In genomic region chr1:11979818-11980675, GRCh38 we compare ENCODE assay signal across 1 cellular context.
TF ChIP-seq lines count a peak whose summit lies in the region.

MFN2 (plus strand) TSS chr1:11980444; CDS start chr1:11989169, 8,725 bp downstream.

TF ChIP-seq in GM12878, 131 proteins besides CTCF, POLR2A, EP300 and RAD21 (continued from another document and continues in another):
- TF ChIP-seq, protein P1, sequence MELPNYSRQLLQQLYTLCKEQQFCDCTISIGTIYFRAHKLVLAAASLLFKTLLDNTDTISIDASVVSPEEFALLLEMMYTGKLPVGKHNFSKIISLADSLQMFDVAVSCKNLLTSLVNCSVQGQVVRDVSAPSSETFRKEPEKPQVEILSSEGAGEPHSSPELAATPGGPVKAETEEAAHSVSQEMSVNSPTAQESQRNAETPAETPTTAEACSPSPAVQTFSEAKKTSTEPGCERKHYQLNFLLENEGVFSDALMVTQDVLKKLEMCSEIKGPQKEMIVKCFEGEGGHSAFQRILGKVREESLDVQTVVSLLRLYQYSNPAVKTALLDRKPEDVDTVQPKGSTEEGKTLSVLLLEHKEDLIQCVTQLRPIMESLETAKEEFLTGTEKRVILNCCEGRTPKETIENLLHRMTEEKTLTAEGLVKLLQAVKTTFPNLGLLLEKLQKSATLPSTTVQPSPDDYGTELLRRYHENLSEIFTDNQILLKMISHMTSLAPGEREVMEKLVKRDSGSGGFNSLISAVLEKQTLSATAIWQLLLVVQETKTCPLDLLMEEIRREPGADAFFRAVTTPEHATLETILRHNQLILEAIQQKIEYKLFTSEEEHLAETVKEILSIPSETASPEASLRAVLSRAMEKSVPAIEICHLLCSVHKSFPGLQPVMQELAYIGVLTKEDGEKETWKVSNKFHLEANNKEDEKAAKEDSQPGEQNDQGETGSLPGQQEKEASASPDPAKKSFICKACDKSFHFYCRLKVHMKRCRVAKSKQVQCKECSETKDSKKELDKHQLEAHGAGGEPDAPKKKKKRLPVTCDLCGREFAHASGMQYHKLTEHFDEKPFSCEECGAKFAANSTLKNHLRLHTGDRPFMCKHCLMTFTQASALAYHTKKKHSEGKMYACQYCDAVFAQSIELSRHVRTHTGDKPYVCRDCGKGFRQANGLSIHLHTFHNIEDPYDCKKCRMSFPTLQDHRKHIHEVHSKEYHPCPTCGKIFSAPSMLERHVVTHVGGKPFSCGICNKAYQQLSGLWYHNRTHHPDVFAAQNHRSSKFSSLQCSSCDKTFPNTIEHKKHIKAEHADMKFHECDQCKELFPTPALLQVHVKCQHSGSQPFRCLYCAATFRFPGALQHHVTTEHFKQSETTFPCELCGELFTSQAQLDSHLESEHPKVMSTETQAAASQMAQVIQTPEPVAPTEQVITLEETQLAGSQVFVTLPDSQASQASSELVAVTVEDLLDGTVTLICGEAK (IDR thresholded peaks at IDR 0.05; ENCODE audit: borderline replicate concordance) = peak; percentile 33; the same call in 1 of the 2 replicates
- TF ChIP-seq NR2C1 (IDR thresholded peaks at IDR 0.05) (peak; percentile 91), BMI1 (IDR thresholded peaks at IDR 0.05; ENCODE audit: borderline replicate concordance) (no peak), RELB (IDR thresholded peaks at IDR 0.05; ENCODE audit: low read depth) (peak; percentile 97), CHD4 (IDR thresholded peaks at IDR 0.05) (no peak), ETV6 (conservative IDR thresholded peaks at IDR 0.05 in 1 of 2, IDR thresholded peaks at IDR 0.05 in 1 of 2; ENCODE audit: borderline replicate concordance in 1 of 2, low read depth in 1 of 2) (no peak), MXI1 (IDR thresholded peaks at IDR 0.05; ENCODE audit: low read depth, low read length) (peak; percentile 11; the same call in 1 of the 2 replicates), SUPT20H (IDR thresholded peaks at IDR 0.05; ENCODE audit: borderline replicate concordance, control insufficient read depth, low read depth, low read length) (no peak), POLR2AphosphoS5 (IDR thresholded peaks at IDR 0.05; ENCODE audit: low read length) (peak; percentile 70; the same call in 1 of the 2 replicates), BHLHE40 (IDR thresholded peaks at IDR 0.05; ENCODE audit: borderline replicate concordance in 1 of 2, low read depth in 2 of 2, low read length in 1 of 2) (peak in 1 of 2 experiments; percentile 56; a peak in 1 of 4 replicates), CEBPB (IDR thresholded peaks at IDR 0.05; ENCODE audit: borderline replicate concordance in 1 of 2, low read depth in 2 of 2, low read length in 2 of 2) (no peak), ATF3 (IDR thresholded peaks at IDR 0.05; ENCODE audit: borderline replicate concordance, extremely low read depth, low read depth, low read length) (peak; percentile 69; the same call in 1 of the 2 replicates), ZNF274 (IDR thresholded peaks at IDR 0.05; ENCODE audit: insufficient read depth, insufficient read length) (no peak), NFIC (IDR thresholded peaks at IDR 0.05; ENCODE audit: low read depth, low read length) (no peak), SMARCA5 (IDR thresholded peaks at IDR 0.05) (0 out of 2 replicates have a peak, but pooled peaks have one; percentile 25), ASH2L (IDR thresholded peaks at IDR 0.05; ENCODE audit: borderline replicate concordance, low read depth) (peak; percentile 56; the same call in 1 of the 2 replicates), RB1 (IDR thresholded peaks at IDR 0.05; ENCODE audit: borderline replicate concordance) (peak; percentile 85; the same call in 1 of the 2 replicates), PML (IDR thresholded peaks at IDR 0.05; ENCODE audit: low read length) (no peak), LARP7 (IDR thresholded peaks at IDR 0.05) (peak; percentile 72; the same call in 1 of the 2 replicates), ZBED1 (IDR thresholded peaks at IDR 0.05; ENCODE audit: borderline replicate concordance) (no peak), CHD1 (IDR thresholded peaks at IDR 0.05; ENCODE audit: low read depth, low read length) (no peak), SIN3A (IDR thresholded peaks at IDR 0.05; ENCODE audit: low read depth, low read length) (peak; percentile 94), KAT2A (conservative IDR thresholded peaks at IDR 0.05; ENCODE audit: control insufficient read depth, low read depth, low read length) (no peak), SMC3 (IDR thresholded peaks at IDR 0.05; ENCODE audit: borderline replicate concordance, low read length) (no peak), CREM (IDR thresholded peaks at IDR 0.05; ENCODE audit: low read depth) (peak; percentile 100), TBL1XR1 (IDR thresholded peaks at IDR 0.05; ENCODE audit: low read depth, low read length) (no peak), IKZF1 (conservative IDR thresholded peaks at IDR 0.05) (peak; percentile 96), REST (IDR thresholded peaks at IDR 0.05; ENCODE audit: low read depth, low read length) (no peak), RBBP5 (conservative IDR thresholded peaks at IDR 0.05) (no peak)
- TF ChIP-seq, protein P2, sequence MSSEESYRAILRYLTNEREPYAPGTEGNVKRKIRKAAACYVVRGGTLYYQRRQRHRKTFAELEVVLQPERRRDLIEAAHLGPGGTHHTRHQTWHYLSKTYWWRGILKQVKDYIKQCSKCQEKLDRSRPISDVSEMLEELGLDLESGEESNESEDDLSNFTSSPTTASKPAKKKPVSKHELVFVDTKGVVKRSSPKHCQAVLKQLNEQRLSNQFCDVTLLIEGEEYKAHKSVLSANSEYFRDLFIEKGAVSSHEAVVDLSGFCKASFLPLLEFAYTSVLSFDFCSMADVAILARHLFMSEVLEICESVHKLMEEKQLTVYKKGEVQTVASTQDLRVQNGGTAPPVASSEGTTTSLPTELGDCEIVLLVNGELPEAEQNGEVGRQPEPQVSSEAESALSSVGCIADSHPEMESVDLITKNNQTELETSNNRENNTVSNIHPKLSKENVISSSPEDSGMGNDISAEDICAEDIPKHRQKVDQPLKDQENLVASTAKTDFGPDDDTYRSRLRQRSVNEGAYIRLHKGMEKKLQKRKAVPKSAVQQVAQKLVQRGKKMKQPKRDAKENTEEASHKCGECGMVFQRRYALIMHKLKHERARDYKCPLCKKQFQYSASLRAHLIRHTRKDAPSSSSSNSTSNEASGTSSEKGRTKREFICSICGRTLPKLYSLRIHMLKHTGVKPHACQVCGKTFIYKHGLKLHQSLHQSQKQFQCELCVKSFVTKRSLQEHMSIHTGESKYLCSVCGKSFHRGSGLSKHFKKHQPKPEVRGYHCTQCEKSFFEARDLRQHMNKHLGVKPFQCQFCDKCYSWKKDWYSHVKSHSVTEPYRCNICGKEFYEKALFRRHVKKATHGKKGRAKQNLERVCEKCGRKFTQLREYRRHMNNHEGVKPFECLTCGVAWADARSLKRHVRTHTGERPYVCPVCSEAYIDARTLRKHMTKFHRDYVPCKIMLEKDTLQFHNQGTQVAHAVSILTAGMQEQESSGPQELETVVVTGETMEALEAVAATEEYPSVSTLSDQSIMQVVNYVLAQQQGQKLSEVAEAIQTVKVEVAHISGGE (CRISPR knock-in tag; IDR thresholded peaks at IDR 0.05) = no peak
- TF ChIP-seq, protein P3, sequence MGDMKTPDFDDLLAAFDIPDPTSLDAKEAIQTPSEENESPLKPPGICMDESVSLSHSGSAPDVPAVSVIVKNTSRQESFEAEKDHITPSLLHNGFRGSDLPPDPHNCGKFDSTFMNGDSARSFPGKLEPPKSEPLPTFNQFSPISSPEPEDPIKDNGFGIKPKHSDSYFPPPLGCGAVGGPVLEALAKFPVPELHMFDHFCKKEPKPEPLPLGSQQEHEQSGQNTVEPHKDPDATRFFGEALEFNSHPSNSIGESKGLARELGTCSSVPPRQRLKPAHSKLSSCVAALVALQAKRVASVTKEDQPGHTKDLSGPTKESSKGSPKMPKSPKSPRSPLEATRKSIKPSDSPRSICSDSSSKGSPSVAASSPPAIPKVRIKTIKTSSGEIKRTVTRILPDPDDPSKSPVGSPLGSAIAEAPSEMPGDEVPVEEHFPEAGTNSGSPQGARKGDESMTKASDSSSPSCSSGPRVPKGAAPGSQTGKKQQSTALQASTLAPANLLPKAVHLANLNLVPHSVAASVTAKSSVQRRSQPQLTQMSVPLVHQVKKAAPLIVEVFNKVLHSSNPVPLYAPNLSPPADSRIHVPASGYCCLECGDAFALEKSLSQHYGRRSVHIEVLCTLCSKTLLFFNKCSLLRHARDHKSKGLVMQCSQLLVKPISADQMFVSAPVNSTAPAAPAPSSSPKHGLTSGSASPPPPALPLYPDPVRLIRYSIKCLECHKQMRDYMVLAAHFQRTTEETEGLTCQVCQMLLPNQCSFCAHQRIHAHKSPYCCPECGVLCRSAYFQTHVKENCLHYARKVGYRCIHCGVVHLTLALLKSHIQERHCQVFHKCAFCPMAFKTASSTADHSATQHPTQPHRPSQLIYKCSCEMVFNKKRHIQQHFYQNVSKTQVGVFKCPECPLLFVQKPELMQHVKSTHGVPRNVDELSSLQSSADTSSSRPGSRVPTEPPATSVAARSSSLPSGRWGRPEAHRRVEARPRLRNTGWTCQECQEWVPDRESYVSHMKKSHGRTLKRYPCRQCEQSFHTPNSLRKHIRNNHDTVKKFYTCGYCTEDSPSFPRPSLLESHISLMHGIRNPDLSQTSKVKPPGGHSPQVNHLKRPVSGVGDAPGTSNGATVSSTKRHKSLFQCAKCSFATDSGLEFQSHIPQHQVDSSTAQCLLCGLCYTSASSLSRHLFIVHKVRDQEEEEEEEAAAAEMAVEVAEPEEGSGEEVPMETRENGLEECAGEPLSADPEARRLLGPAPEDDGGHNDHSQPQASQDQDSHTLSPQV (IDR thresholded peaks at IDR 0.05) = no peak
- TF ChIP-seq, protein P4, sequence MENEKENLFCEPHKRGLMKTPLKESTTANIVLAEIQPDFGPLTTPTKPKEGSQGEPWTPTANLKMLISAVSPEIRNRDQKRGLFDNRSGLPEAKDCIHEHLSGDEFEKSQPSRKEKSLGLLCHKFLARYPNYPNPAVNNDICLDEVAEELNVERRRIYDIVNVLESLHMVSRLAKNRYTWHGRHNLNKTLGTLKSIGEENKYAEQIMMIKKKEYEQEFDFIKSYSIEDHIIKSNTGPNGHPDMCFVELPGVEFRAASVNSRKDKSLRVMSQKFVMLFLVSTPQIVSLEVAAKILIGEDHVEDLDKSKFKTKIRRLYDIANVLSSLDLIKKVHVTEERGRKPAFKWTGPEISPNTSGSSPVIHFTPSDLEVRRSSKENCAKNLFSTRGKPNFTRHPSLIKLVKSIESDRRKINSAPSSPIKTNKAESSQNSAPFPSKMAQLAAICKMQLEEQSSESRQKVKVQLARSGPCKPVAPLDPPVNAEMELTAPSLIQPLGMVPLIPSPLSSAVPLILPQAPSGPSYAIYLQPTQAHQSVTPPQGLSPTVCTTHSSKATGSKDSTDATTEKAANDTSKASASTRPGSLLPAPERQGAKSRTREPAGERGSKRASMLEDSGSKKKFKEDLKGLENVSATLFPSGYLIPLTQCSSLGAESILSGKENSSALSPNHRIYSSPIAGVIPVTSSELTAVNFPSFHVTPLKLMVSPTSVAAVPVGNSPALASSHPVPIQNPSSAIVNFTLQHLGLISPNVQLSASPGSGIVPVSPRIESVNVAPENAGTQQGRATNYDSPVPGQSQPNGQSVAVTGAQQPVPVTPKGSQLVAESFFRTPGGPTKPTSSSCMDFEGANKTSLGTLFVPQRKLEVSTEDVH (IDR thresholded peaks at IDR 0.05; ENCODE audit: low read depth, partially characterized antibody) = peak; percentile 35
- TF ChIP-seq, protein P5, sequence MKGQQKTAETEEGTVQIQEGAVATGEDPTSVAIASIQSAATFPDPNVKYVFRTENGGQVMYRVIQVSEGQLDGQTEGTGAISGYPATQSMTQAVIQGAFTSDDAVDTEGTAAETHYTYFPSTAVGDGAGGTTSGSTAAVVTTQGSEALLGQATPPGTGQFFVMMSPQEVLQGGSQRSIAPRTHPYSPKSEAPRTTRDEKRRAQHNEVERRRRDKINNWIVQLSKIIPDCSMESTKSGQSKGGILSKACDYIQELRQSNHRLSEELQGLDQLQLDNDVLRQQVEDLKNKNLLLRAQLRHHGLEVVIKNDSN (IDR thresholded peaks at IDR 0.05; ENCODE audit: borderline replicate concordance, extremely low read length, insufficient read depth, low read depth, low read length) = peak; percentile 11
